ENCODE assay signal across 8 cellular contexts in the genomic region with DNA sequence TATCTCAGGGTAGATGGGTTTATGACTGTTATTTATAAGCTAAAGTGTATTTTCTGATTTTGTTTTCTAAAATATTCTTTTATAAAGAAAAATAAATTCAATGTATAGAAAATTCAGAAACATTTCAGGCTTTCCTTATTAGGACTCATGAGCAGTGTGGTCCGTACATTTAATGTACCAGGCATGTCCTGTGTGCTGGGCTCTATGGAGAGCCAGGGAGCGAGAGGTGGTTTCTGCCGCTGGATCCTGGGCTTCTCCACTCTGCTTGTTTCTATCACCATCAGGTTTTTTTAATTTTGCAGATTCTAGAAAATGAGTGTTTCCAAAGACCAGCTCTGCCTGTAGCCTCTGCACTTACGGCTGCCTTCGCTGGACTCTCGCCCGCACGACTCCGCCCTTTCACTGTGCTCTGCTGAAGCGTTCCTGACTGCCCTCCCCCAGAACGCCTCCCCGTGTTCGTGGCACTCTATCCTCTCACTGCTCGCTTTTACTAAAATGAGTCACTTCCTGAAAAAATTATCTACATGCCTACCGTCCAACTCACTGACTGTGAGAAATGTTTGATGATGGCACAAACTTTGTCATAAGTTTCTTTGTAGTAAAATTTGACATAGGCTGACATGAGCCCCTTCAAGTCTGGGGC.
DNase-seq lines count a peak whose midpoint lies in the region; ATAC-seq and TF ChIP-seq lines count a peak whose summit lies in the region.

No MANE protein-coding gene starts in this region.

- H3K9me3 ChIP-seq in right lobe of liver: no peaks in the 10 kb centered on the region

- TF ChIP-seq POLR2A in right lobe of liver (IDR thresholded peaks at IDR 0.05): no peak

- H3K4me1 ChIP-seq in right lobe of liver: peaks cover 0 to 2% (median under 1%) of the 10 kb centered on the region in 4 donors

- peak; percentile 13 for DNase-seq in activated CD4-positive, CD25-positive, alpha-beta regulatory T cell treated with anti-CD3 and anti-CD28 coated beads, Interleukin-2, amount 50 U/mL, for 16 hours (ENCODE audit: low read depth, low spot score)
- no peak for DNase-seq in activated CD4-positive, CD25-positive, alpha-beta regulatory T cell (lab: John Stamatoyannopoulos, UW)
- DNase-seq in SW480 (ENCODE audit: low spot score): peak; percentile 43
- peak; percentile 97 for DNase-seq in brain microvascular endothelial cell
- DNase-seq in right lobe of liver: no peak
- DNase-seq in stimulated activated naive CD8-positive, alpha-beta T cell treated with anti-CD3 and anti-CD28 coated beads, Interleukin-15, Interleukin-2, amounts not matched to agents 100 U/mL and 50 U/mL, for 24 hours: peak; percentile 47
- no peak for DNase-seq in NCI-H1105 treated with DMSO at 0.1 percent for 48 hours (lab: John Stamatoyannopoulos, UW)

- TF ChIP-seq CTCF in brain microvascular endothelial cell (IDR thresholded peaks at IDR 0.05; ENCODE audit: low read depth, low read length, missing control alignments) (no peak), right lobe of liver (IDR thresholded peaks at IDR 0.05) (no peak)

- H3K36me3 ChIP-seq in brain microvascular endothelial cell (replicated peaks): peaks cover 7% of the 10 kb centered on the region
- H3K36me3 ChIP-seq in right lobe of liver: peaks cover 0 to 6% (median 0%) of the 10 kb centered on the region in 4 donors

- H3K27me3 ChIP-seq in brain microvascular endothelial cell (replicated peaks): no peaks in the 10 kb centered on the region
- H3K27me3 ChIP-seq in right lobe of liver: no peaks in the 10 kb centered on the region

- intact Hi-C loops in right lobe of liver (cut with DNase I): no loop called here

- WGBS in right lobe of liver (ENCODE audit: insufficient coverage, low coverage, low lambda C conversion rate, missing lambda C conversion rate): 54% methylated on average over 15 of the region's 15 CpGs

- in situ Hi-C loops in brain microvascular endothelial cell (cut with HindIII; ENCODE audit: low pct_ligation_motif_present, low sequenced_read_pairs): no loop called here

- ATAC-seq in HG03095 (IDR thresholded peaks at IDR 0.05; ENCODE audit: unreplicated experiment): peak; percentile 91
- peak; percentile 30 to 64 (median 49) for ATAC-seq in right lobe of liver
- peak; percentile 82 for ATAC-seq in stimulated activated naive CD8-positive, alpha-beta T cell treated with anti-CD3 and anti-CD28 coated beads, Interleukin-15, Interleukin-2, amounts not matched to agents 100 U/mL and 50 U/mL, for 24 hours

- peak overlapping the region; percentile 41 for H3K4me3 ChIP-seq in brain microvascular endothelial cell (ENCODE audit: low read depth, low read length)
- no peak overlapping the region for H3K4me3 ChIP-seq in right lobe of liver

- H3K27ac ChIP-seq in brain microvascular endothelial cell: peak overlapping the region; percentile 89
- H3K27ac ChIP-seq in right lobe of liver: no peak overlapping the region

Comparison
In these comparisons a context has a peak if more than half of its experiments do, and no peak if none do; other contexts are left out.
1. DNase-seq: peak in activated CD4-positive, CD25-positive, alpha-beta regulatory T cell treated with anti-CD3 and anti-CD28 coated beads, Interleukin-2, amount 50 U/mL, for 16 hours (single experiment), SW480 (single experiment), brain microvascular endothelial cell (single experiment) and stimulated activated naive CD8-positive, alpha-beta T cell treated with anti-CD3 and anti-CD28 coated beads, Interleukin-15, Interleukin-2, amounts not matched to agents 100 U/mL and 50 U/mL, for 24 hours (single experiment); none in activated CD4-positive, CD25-positive, alpha-beta regulatory T cell (0 of 4), right lobe of liver (0 of 3) and NCI-H1105 treated with DMSO at 0.1 percent for 48 hours (single experiment).
2. Peak in every context shown above with its lines, with median percentiles within 50 percentile points of each other: ATAC-seq.